ENCODE assay signal across 17 cellular contexts in the genomic region with DNA sequence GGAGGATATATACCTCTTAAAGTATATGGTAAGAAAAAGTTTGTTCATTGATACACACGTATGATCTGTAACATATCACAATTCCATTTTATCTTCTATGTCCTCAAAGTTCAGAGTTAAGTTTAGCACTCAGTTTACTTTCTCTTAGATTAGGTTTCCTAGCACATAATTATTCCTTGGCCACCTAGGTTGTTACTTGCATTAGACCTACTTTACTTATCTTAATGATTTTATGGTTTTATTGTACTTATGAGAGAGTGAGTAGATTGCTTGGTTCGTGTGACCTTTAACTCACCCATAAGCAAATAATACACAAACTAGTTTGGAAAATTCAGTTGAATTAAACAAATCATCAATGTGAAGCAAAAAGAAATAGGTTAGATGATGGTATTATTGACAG.
"Had no signal": no experiment of that assay in that cellular context is flagged by ENCODE, and none has a peak within 500 bp of the region (broad histone marks: within the 10 kb centered on the region; RNA-seq: fewer than 3 reads in every experiment).

No MANE protein-coding gene starts in this region.

- DNase-seq: dermis blood vessel endothelial cell; dorsolateral prefrontal cortex; effector CD4-positive, alpha-beta T cell; effector memory CD4-positive, alpha-beta T cell; foreskin keratinocyte; heart left ventricle; hypothalamus; immature natural killer cell; islet precursor cell; kidney; kidney glomerular epithelial cell; left lung; left ventricle myocardium superior; lower lobe of right lung; mesenchymal stem cell had no signal

- H3K4me1 Mint-ChIP-seq: immature natural killer cell, mesothelial cell of epicardium had no signal

- H3K4me3 Mint-ChIP-seq: immature natural killer cell, mesothelial cell of epicardium had no signal

- ATAC-seq: foreskin keratinocyte, gastroesophageal sphincter, heart left ventricle, left lung, left ventricle myocardium superior, lower lobe of right lung had no signal

- H3K27ac Mint-ChIP-seq: immature natural killer cell, mesothelial cell of epicardium had no signal

- H3K9me3 Mint-ChIP-seq: immature natural killer cell, mesothelial cell of epicardium had no signal

- H3K36me3 Mint-ChIP-seq: immature natural killer cell, mesothelial cell of epicardium had no signal
